ENCODE assay signal across 8 cellular contexts in genomic region chr1:32761253-32761877, GRCh38. TPM values are rescaled to one million over a fixed set of nuclear protein-coding genes. Genes with fewer than 3 reads are reported as not detected.
DNase-seq lines count a peak whose midpoint lies in the region; ATAC-seq and TF ChIP-seq lines count a peak whose summit lies in the region.

No MANE protein-coding gene starts in this region.

- peak overlapping the region; percentile 6; the same call in 1 of the 2 replicates for H3K27ac Mint-ChIP-seq in HFFc6
- peak overlapping the region; percentile 71 for H3K27ac Mint-ChIP-seq in activated naive CD8-positive, alpha-beta T cell treated with anti-CD3 and anti-CD28 coated beads, Interleukin-2, amount 50 U/mL, for 24 hours

- ATAC-seq in activated naive CD8-positive, alpha-beta T cell treated with anti-CD3 and anti-CD28 coated beads, Interleukin-2, amount 50 U/mL, for 24 hours, result peak; percentile 81
- ATAC-seq in right lobe of liver (peak; percentile 60 to 78 (median 68)), HG03520 (IDR thresholded peaks at IDR 0.05; ENCODE audit: unreplicated experiment) (no peak), HG02981 (IDR thresholded peaks at IDR 0.05; ENCODE audit: unreplicated experiment) (no peak)

- H3K4me1 ChIP-seq in right lobe of liver, result peaks cover 0 to 30% (median 12%) of the 10 kb centered on the region in 4 donors
- H3K4me1 ChIP-seq in urinary bladder (ENCODE audit: insufficient read depth), result no peaks in the 10 kb centered on the region

- H3K27me3 ChIP-seq in right lobe of liver, result no peaks in the 10 kb centered on the region

- peaks cover 42% of the 10 kb centered on the region for H3K4me1 Mint-ChIP-seq in HFFc6 (ENCODE audit: low read depth)
- H3K4me1 Mint-ChIP-seq in activated naive CD8-positive, alpha-beta T cell treated with anti-CD3 and anti-CD28 coated beads, Interleukin-2, amount 50 U/mL, for 24 hours, result peaks cover 25% of the 10 kb centered on the region

- WGBS in right lobe of liver (ENCODE audit: insufficient coverage, low coverage, low lambda C conversion rate, missing lambda C conversion rate), result 8% methylated on average over 6 of the region's 10 CpGs
- 42% methylated on average over 10 of the region's 10 CpGs for WGBS in urinary bladder

- peak overlapping the region; percentile 45 to 72 (median 56) for H3K27ac ChIP-seq in right lobe of liver
- H3K27ac ChIP-seq in urinary bladder (ENCODE audit: low read depth), result peak overlapping the region; percentile 82

- no peaks in the 10 kb centered on the region for H3K36me3 ChIP-seq in right lobe of liver
- H3K36me3 ChIP-seq in urinary bladder (ENCODE audit: insufficient read depth), result no peaks in the 10 kb centered on the region

- peak; percentile 41 for DNase-seq in AG08395 (ENCODE audit: low spot score)
- peak; percentile 53 for DNase-seq in HFFc6
- DNase-seq in activated naive CD8-positive, alpha-beta T cell treated with anti-CD3 and anti-CD28 coated beads, Interleukin-2, amount 50 U/mL, for 24 hours, result peak; percentile 63
- peak; percentile 66 to 77 (median 70) for DNase-seq in right lobe of liver
- DNase-seq in NCI-H2227 treated with DMSO at 0.1 percent for 48 hours (lab: John Stamatoyannopoulos, UW), result no peak

- no peaks in the 10 kb centered on the region for H3K36me3 Mint-ChIP-seq in HFFc6 (ENCODE audit: low read depth)
- no peaks in the 10 kb centered on the region for H3K36me3 Mint-ChIP-seq in activated naive CD8-positive, alpha-beta T cell treated with anti-CD3 and anti-CD28 coated beads, Interleukin-2, amount 50 U/mL, for 24 hours (ENCODE audit: low read depth)

- no peak overlapping the region for H3K4me3 ChIP-seq in right lobe of liver
- no peak overlapping the region for H3K4me3 ChIP-seq in urinary bladder (ENCODE audit: low read depth, low read length)

- no peak for TF ChIP-seq POLR2A in right lobe of liver (IDR thresholded peaks at IDR 0.05)

- no peak overlapping the region for H3K4me3 Mint-ChIP-seq in HFFc6
- H3K4me3 Mint-ChIP-seq in activated naive CD8-positive, alpha-beta T cell treated with anti-CD3 and anti-CD28 coated beads, Interleukin-2, amount 50 U/mL, for 24 hours, result no peak overlapping the region

- TF ChIP-seq CTCF in HFFc6 (IDR thresholded peaks at IDR 0.05) (no peak), right lobe of liver (IDR thresholded peaks at IDR 0.05) (no peak)

- no peaks in the 10 kb centered on the region for H3K9me3 ChIP-seq in right lobe of liver

- H3K27me3 Mint-ChIP-seq in HFFc6 (ENCODE audit: insufficient read depth), result no peaks in the 10 kb centered on the region; the same call in 1 of the 2 replicates
- H3K27me3 Mint-ChIP-seq in activated naive CD8-positive, alpha-beta T cell treated with anti-CD3 and anti-CD28 coated beads, Interleukin-2, amount 50 U/mL, for 24 hours, result no peaks in the 10 kb centered on the region

- intact Hi-C loops in right lobe of liver (cut with DNase I), result no loop called here

- H3K9me3 Mint-ChIP-seq in HFFc6, result no peaks in the 10 kb centered on the region
- no peaks in the 10 kb centered on the region for H3K9me3 Mint-ChIP-seq in activated naive CD8-positive, alpha-beta T cell treated with anti-CD3 and anti-CD28 coated beads, Interleukin-2, amount 50 U/mL, for 24 hours

RNA-seq across cellular contexts. Expression of gene YARS1, which starts 55.8 kb away (rescaled TPM):
- total RNA-seq in HFFc6 (2021; fragmentation: NEBNext Ultra II Directional; extraction: Animal tissue kit (Norgen Biotek cat#: 25700)), result 100 to 1,000 TPM in 4 of 6 experiments, 10 to 100 TPM in 2; 92.5 to 122 (median 107) TPM
- 10 to 100 TPM; 37.4 to 84.3 (median 53.5) TPM for total RNA-seq in right lobe of liver
- 33.4 TPM for total RNA-seq in urinary bladder
- 39.8 TPM for polyA plus RNA-seq in urinary bladder

RNA-seq across cellular contexts. Expression of gene S100PBP, which starts 56.1 kb away (rescaled TPM):
- total RNA-seq in HFFc6 (2021; fragmentation: NEBNext Ultra II Directional; extraction: Animal tissue kit (Norgen Biotek cat#: 25700)), result 10 to 100 TPM; 20.0 to 24.9 (median 21.6) TPM
- 10 to 100 TPM in 4 of 6 experiments, 1 to 10 TPM in 2; 7.6 to 14.6 (median 10.5) TPM for total RNA-seq in right lobe of liver
- total RNA-seq in urinary bladder, result 62.0 TPM
- 13.6 TPM for polyA plus RNA-seq in urinary bladder

RNA-seq across cellular contexts. Expression of gene SYNC, which starts 58.8 kb away (rescaled TPM):
- 10 to 100 TPM; 40.8 to 51.1 (median 48.1) TPM for total RNA-seq in HFFc6 (2021; fragmentation: NEBNext Ultra II Directional; extraction: Animal tissue kit (Norgen Biotek cat#: 25700))
- total RNA-seq in right lobe of liver, result 1 to 10 TPM in 1 of 6 experiments, under 1 TPM in 5; 0.29 to 2.1 (median 0.44) TPM
- 22.4 TPM for total RNA-seq in urinary bladder
- 13.3 TPM for polyA plus RNA-seq in urinary bladder

Comparison
In these comparisons a context has a peak if more than half of its experiments do, and no peak if none do; other contexts are left out.
1. ATAC-seq: peak in activated naive CD8-positive, alpha-beta T cell treated with anti-CD3 and anti-CD28 coated beads, Interleukin-2, amount 50 U/mL, for 24 hours (single experiment) and right lobe of liver (4 of 4); none in HG03520 (single experiment) and HG02981 (single experiment).